Comparison of ENCODE assay signal across 14 cellular contexts in the genomic region with DNA sequence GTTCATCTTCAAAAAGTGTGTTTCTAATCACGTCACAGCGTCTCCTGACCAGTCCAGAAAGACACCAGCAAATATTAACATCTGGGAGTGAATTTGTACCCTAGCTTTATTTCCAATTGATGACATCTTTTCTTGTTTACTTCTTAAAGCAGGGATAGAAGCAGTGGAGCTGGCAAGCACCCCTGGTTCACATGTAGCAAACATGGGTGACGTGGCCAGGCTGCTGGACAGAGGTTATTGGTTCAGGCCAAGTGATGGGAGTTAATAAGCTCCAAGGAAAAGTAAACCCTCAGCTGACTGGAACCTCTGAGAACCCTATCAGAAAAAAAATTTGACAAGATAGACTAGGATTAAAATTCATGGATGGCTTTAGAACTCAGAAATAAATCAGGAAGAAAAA.
"Had no signal": no experiment of that assay in that cellular context is flagged by ENCODE, and none has a peak within 500 bp of the region (broad histone marks: within the 10 kb centered on the region; RNA-seq: fewer than 3 reads in every experiment).

No MANE protein-coding gene starts in this region.

- H3K36me3 ChIP-seq: neutrophil had no signal

- FAIRE-seq: bronchial epithelial cell, endothelial cell of umbilical vein had no signal

- DNase-seq: activated CD4-positive, alpha-beta memory T cell treated with anti-CD3 and anti-CD28 coated beads for 36 hours; activated CD4-positive, CD25-positive, alpha-beta regulatory T cell treated with anti-CD3 and anti-CD28 coated beads, Interleukin-2, amount 50 U/mL, for 72 hours; activated gamma-delta T cell; activated T-cell treated with anti-CD3 and anti-CD28 coated beads, Interleukin-2, amount 50 U/mL, for 48 hours; anterior cingulate cortex; hypothalamus; naive B cell; stimulated activated CD4-positive, alpha-beta T cell treated with anti-CD3 and anti-CD28 coated beads, Interleukin-2, amount 100 ng/mL, for 48 hours; stimulated activated naive CD4-positive, alpha-beta T cell treated with Interleukin-2 at 50 U/mL for 16 hours; SW 1271 had no signal

- H3K27ac ChIP-seq: neutrophil had no signal

- H3K9me3 ChIP-seq: neutrophil had no signal

- H3K27me3 ChIP-seq: neutrophil had no signal

- H3K4me3 ChIP-seq: lung had no signal
